20 cellular contexts compared by ENCODE assay signal in the genomic region with DNA sequence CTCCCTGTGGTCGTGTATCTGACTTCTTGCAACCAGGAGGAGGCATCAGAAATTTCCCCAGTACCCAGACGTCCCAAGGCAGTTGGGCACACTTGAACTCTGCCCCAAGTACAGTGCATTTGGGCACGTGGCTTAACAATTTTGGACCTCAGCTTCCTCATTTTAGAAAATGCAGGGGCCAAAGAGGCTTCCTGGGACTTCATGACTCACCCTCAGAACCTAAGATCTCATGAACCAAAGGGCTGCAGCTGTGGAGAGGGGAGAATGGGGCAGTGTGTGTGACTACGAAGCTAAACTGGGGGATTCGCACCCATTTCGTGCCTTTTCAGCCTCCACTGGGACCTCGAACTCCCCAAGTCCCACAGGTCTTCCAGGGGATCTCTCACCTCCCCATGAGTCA. TPM values are rescaled to one million over a fixed set of nuclear protein-coding genes. Genes with fewer than 3 reads are reported as not detected.
DNase-seq lines count a peak whose midpoint lies in the region; ATAC-seq lines count a peak whose summit lies in the region.
"Had no signal": no experiment of that assay in that cellular context is flagged by ENCODE, and none has a peak within 500 bp of the region (broad histone marks: within the 10 kb centered on the region; RNA-seq: fewer than 3 reads in every experiment).

No MANE protein-coding gene starts in this region.

- no peak overlapping the region for H3K9ac ChIP-seq in Karpas-422 (ENCODE audit: low read length)

- H3K27me3 Mint-ChIP-seq in naive thymus-derived CD4-positive, alpha-beta T cell: peaks cover 0 to 21% (median 6%) of the 10 kb centered on the region in 5 donors

- CTCF ChIA-PET in naive thymus-derived CD4-positive, alpha-beta T cell (lab: Charles Lee): no interaction called here

- H3K27ac ChIP-seq in Karpas-422 (ENCODE audit: low read length): peak overlapping the region; percentile 60
- no peak overlapping the region for H3K27ac ChIP-seq in naive thymus-derived CD4-positive, alpha-beta T cell (ENCODE audit: low read depth, low read length)
- H3K27ac ChIP-seq: PC-9, psoas muscle, SK-N-MC, thoracic aorta had no signal

- no peaks in the 10 kb centered on the region for H3K9me3 Mint-ChIP-seq in naive thymus-derived CD4-positive, alpha-beta T cell
- H3K9me3 Mint-ChIP-seq: effector memory CD8-positive, alpha-beta T cell; neural crest cell had no signal

- no peak overlapping the region for H3K27ac Mint-ChIP-seq in naive thymus-derived CD4-positive, alpha-beta T cell
- H3K27ac Mint-ChIP-seq: effector memory CD8-positive, alpha-beta T cell had no signal

- H3K36me3 Mint-ChIP-seq in naive thymus-derived CD4-positive, alpha-beta T cell: no peaks in the 10 kb centered on the region

- ATAC-seq in naive thymus-derived CD4-positive, alpha-beta T cell: peak; percentile 79
- ATAC-seq in HG02981 (IDR thresholded peaks at IDR 0.05; ENCODE audit: unreplicated experiment): no peak
- ATAC-seq: effector memory CD8-positive, alpha-beta T cell; psoas muscle had no signal

- peaks cover 28% of the 10 kb centered on the region for H3K4me1 ChIP-seq in Karpas-422 (ENCODE audit: low read length)
- H3K4me1 ChIP-seq in naive thymus-derived CD4-positive, alpha-beta T cell (ENCODE audit: control insufficient read depth in 2 of 2, insufficient read depth in 2 of 2, low read length in 2 of 2): peaks cover 0 to 13% of the 10 kb centered on the region in 2 donors
- H3K4me1 ChIP-seq: BE2C, psoas muscle had no signal

- peaks cover 46% of the 10 kb centered on the region for H3K79me2 ChIP-seq in Karpas-422 (ENCODE audit: low read length)

- DNase-seq in GDM1 (lab: John Stamatoyannopoulos, UW) (peak; percentile 15), Karpas-422 (peak; percentile 65), SKM-1 treated with dmso at 0.1 percent for 144 hours (lab: John Stamatoyannopoulos, UW; ENCODE audit: unreplicated experiment) (peak; percentile 54), NCI-H510A (lab: John Stamatoyannopoulos, UW) (no peak)
- no peak for DNase-seq in naive thymus-derived CD4-positive, alpha-beta T cell
- DNase-seq in activated naive CD4-positive, alpha-beta T cell (lab: John Stamatoyannopoulos, UW): no peak
- DNase-seq: activated CD4-positive, alpha-beta T cell treated with anti-CD3 and anti-CD28 coated beads for 48 hours; activated naive CD4-positive, alpha-beta T cell treated with Interleukin-2 at 50 U/mL for 16 hours; BE2C; effector memory CD8-positive, alpha-beta T cell; head of caudate nucleus; MM.1S; NCI-H2081; NCI-H526; PC-9; psoas muscle had no signal

- no peak overlapping the region for H3K4me2 ChIP-seq in Karpas-422 (ENCODE audit: low read depth, low read length, poor library complexity, severe bottlenecking)
- H3K4me2 ChIP-seq: PC-9 had no signal

- no peaks in the 10 kb centered on the region for H3K9me2 ChIP-seq in Karpas-422 (replicated peaks; ENCODE audit: insufficient read depth, low read length)

- POLR2A ChIA-PET in naive thymus-derived CD4-positive, alpha-beta T cell (lab: Charles Lee): no interaction called here

- peaks cover 16% of the 10 kb centered on the region; the same call in 1 of the 2 replicates for H4K20me1 ChIP-seq in Karpas-422 (ENCODE audit: insufficient read depth, low read depth, low read length)

- H3K27me3 ChIP-seq in Karpas-422 (ENCODE audit: low read length): no peaks in the 10 kb centered on the region
- H3K27me3 ChIP-seq in naive thymus-derived CD4-positive, alpha-beta T cell (ENCODE audit: control insufficient read depth in 2 of 2, insufficient read depth in 2 of 2, low read length in 2 of 2): no peaks in the 10 kb centered on the region

- peaks cover 11 to 44% (median 26%) of the 10 kb centered on the region in 7 donors for H3K4me1 Mint-ChIP-seq in naive thymus-derived CD4-positive, alpha-beta T cell

- no peak overlapping the region for H3K4me3 ChIP-seq in Karpas-422 (ENCODE audit: low read length)
- no peak overlapping the region for H3K4me3 ChIP-seq in naive thymus-derived CD4-positive, alpha-beta T cell (ENCODE audit: low read length)
- H3K4me3 ChIP-seq: PC-9, psoas muscle, SK-N-MC, thoracic aorta had no signal

- peaks cover 89% of the 10 kb centered on the region for H3K36me3 ChIP-seq in Karpas-422 (ENCODE audit: insufficient read depth, low read length)
- no peaks in the 10 kb centered on the region for H3K36me3 ChIP-seq in naive thymus-derived CD4-positive, alpha-beta T cell (ENCODE audit: control insufficient read depth in 2 of 3, insufficient read depth in 3 of 3, low read length in 3 of 3)
- H3K36me3 ChIP-seq: BE2C, thoracic aorta had no signal

- H3K4me3 Mint-ChIP-seq in naive thymus-derived CD4-positive, alpha-beta T cell: no peak overlapping the region
- H3K4me3 Mint-ChIP-seq: effector memory CD8-positive, alpha-beta T cell; neural crest cell had no signal

- no peak overlapping the region for H2AFZ ChIP-seq in Karpas-422 (ENCODE audit: low read length)
- H2AFZ ChIP-seq: PC-9 had no signal

- no peaks in the 10 kb centered on the region for H3K9me3 ChIP-seq in Karpas-422 (ENCODE audit: low read length)
- H3K9me3 ChIP-seq in naive thymus-derived CD4-positive, alpha-beta T cell (ENCODE audit: control insufficient read depth in 2 of 3, low read length in 3 of 3): no peaks in the 10 kb centered on the region
- H3K9me3 ChIP-seq: BE2C, psoas muscle, thoracic aorta had no signal

- intact Hi-C loops in naive thymus-derived CD4-positive, alpha-beta T cell (cut with micrococcal nuclease): loop anchor here in 1 of 2 donors (5.0 kb wide), 1 partner anchor 624 kb away; no protein-coding TSS in a partner anchor

RNA-seq across cellular contexts. Expression of gene SYK, which starts 59.2 kb away (rescaled TPM):
- 151 and 216 TPM in 2 replicates for total RNA-seq in Karpas-422 (2014; rRNA removed; shearing (Covaris generic); ENCODE audit: low replicate concordance)
- total RNA-seq in naive thymus-derived CD4-positive, alpha-beta T cell: 10 to 100 TPM in 1 of 5 experiments, 1 to 10 TPM in 3, under 1 TPM in 1; 0.41 to 71.6 (median 2.4) TPM
- under 1 TPM; 0.26 to 0.31 TPM for polyA plus RNA-seq in naive thymus-derived CD4-positive, alpha-beta T cell

Comparison
In these comparisons a context has a peak if more than half of its experiments do, and no peak if none do; other contexts are left out.
1. DNase-seq: peak in GDM1 (single experiment), Karpas-422 (single experiment) and SKM-1 treated with dmso at 0.1 percent for 144 hours (single experiment); none in naive thymus-derived CD4-positive, alpha-beta T cell (0 of 9), NCI-H510A (single experiment) and activated naive CD4-positive, alpha-beta T cell (0 of 4).